Comparison of ENCODE assay signal across 1 cellular context in genomic region chr16:68021490-68021889, GRCh38.
TF ChIP-seq lines count a peak whose summit lies in the region.

No MANE protein-coding gene starts in this region.

TF ChIP-seq in HCT116, 20 proteins besides CTCF, POLR2A, EP300 and RAD21:
- TF ChIP-seq, protein P1, sequence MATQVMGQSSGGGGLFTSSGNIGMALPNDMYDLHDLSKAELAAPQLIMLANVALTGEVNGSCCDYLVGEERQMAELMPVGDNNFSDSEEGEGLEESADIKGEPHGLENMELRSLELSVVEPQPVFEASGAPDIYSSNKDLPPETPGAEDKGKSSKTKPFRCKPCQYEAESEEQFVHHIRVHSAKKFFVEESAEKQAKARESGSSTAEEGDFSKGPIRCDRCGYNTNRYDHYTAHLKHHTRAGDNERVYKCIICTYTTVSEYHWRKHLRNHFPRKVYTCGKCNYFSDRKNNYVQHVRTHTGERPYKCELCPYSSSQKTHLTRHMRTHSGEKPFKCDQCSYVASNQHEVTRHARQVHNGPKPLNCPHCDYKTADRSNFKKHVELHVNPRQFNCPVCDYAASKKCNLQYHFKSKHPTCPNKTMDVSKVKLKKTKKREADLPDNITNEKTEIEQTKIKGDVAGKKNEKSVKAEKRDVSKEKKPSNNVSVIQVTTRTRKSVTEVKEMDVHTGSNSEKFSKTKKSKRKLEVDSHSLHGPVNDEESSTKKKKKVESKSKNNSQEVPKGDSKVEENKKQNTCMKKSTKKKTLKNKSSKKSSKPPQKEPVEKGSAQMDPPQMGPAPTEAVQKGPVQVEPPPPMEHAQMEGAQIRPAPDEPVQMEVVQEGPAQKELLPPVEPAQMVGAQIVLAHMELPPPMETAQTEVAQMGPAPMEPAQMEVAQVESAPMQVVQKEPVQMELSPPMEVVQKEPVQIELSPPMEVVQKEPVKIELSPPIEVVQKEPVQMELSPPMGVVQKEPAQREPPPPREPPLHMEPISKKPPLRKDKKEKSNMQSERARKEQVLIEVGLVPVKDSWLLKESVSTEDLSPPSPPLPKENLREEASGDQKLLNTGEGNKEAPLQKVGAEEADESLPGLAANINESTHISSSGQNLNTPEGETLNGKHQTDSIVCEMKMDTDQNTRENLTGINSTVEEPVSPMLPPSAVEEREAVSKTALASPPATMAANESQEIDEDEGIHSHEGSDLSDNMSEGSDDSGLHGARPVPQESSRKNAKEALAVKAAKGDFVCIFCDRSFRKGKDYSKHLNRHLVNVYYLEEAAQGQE (IDR thresholded peaks at IDR 0.05; ENCODE audit: low read depth): no peak
- TF ChIP-seq CEBPB (IDR thresholded peaks at IDR 0.05; ENCODE audit: low read depth) (no peak), ZBTB33 (IDR thresholded peaks at IDR 0.05; ENCODE audit: extremely low read depth, insufficient replicate concordance, low read length) (no peak), EZH2 (IDR thresholded peaks at IDR 0.05) (no peak), POLR2AphosphoS5 (IDR thresholded peaks at IDR 0.05; ENCODE audit: low read depth, low read length) (no peak), TCF7L2 (IDR thresholded peaks at IDR 0.05; ENCODE audit: borderline replicate concordance, extremely low read depth, insufficient read depth, insufficient read length) (no peak), EZH2phosphoT487 (IDR thresholded peaks at IDR 0.05; ENCODE audit: borderline replicate concordance) (no peak)
